9 cellular contexts compared by ENCODE assay signal in genomic region chr3:100634493-100635272, GRCh38. TPM values are rescaled to one million over a fixed set of nuclear protein-coding genes. Genes with fewer than 3 reads are reported as not detected.
DNase-seq lines count a peak whose midpoint lies in the region; ATAC-seq, FAIRE-seq and TF ChIP-seq lines count a peak whose summit lies in the region.
"Had no signal": no experiment of that assay in that cellular context is flagged by ENCODE, and none has a peak within 500 bp of the region (broad histone marks: within the 10 kb centered on the region; RNA-seq: fewer than 3 reads in every experiment).

No MANE protein-coding gene starts in this region.

- FAIRE-seq in astrocyte (lab: Jason Lieb, UNC): no peak

- no peaks in the 10 kb centered on the region for H3K4me1 ChIP-seq in astrocyte (ENCODE audit: insufficient read depth, low read length)
- H3K4me1 ChIP-seq in mucosa of stomach (ENCODE audit: control insufficient read depth, insufficient read depth, low read length): peaks cover 13% of the 10 kb centered on the region

- TF ChIP-seq CTCF in NB4 (IDR thresholded peaks at IDR 0.05; ENCODE audit: low read depth, low read length): no peak
- TF ChIP-seq CTCF in astrocyte (IDR thresholded peaks at IDR 0.05; ENCODE audit: insufficient read depth, low read depth, low read length): peak; percentile 4

- no peak overlapping the region for H3K4me2 ChIP-seq in astrocyte (ENCODE audit: low read length)

- no peak overlapping the region for H3K27ac ChIP-seq in astrocyte (ENCODE audit: low read depth, low read length)

- no peaks in the 10 kb centered on the region for H3K4me1 Mint-ChIP-seq in astrocyte (ENCODE audit: low read depth, unreplicated experiment)

- no peaks in the 10 kb centered on the region for H3K9me3 Mint-ChIP-seq in astrocyte (ENCODE audit: unreplicated experiment)

- no peaks in the 10 kb centered on the region for H3K27me3 Mint-ChIP-seq in astrocyte (ENCODE audit: low read depth, unreplicated experiment)

- H3K9me3 ChIP-seq in astrocyte (ENCODE audit: insufficient read depth, low read depth, low read length) (peaks cover 4% of the 10 kb centered on the region), mucosa of stomach (ENCODE audit: control insufficient read depth, low read length) (no peaks in the 10 kb centered on the region)

- no peaks in the 10 kb centered on the region for H3K27me3 ChIP-seq in astrocyte (ENCODE audit: insufficient read depth, low read length)
- no peaks in the 10 kb centered on the region for H3K27me3 ChIP-seq in mucosa of stomach (ENCODE audit: control insufficient read depth, insufficient read depth, low read length)

- no peak overlapping the region for H3K27ac Mint-ChIP-seq in astrocyte (ENCODE audit: unreplicated experiment)

- peak; percentile 4 for DNase-seq in stimulated activated CD4-positive, alpha-beta T cell treated with anti-CD3 and anti-CD28 coated beads, Interleukin-12 subunit alpha, Interleukin-12 subunit beta, amount 100 ng/mL, for 4 hours
- DNase-seq in stimulated activated CD4-positive, alpha-beta T cell treated with anti-CD3 and anti-CD28 coated beads, Interleukin-4, amount 100 ng/mL, for 24 hours: no peak
- peak; percentile 28 for DNase-seq in NB4 (ENCODE audit: low read depth)
- DNase-seq in astrocyte (ENCODE audit: low read depth): no peak
- no peak for DNase-seq in COLO829 (ENCODE audit: low spot score)
- DNase-seq in NK-92 treated with Interleukin-12 subunit alpha and Interleukin-12 subunit beta, amount 100 ng/mL, for 24 hours (lab: John Stamatoyannopoulos, UW): no peak

- no peaks in the 10 kb centered on the region for H3K36me3 Mint-ChIP-seq in astrocyte (ENCODE audit: low read depth, unreplicated experiment)

- H3K9ac ChIP-seq in astrocyte (ENCODE audit: low read length): no peak overlapping the region
- no peak overlapping the region for H3K9ac ChIP-seq in mucosa of stomach (ENCODE audit: low read length)

- H4K20me1 ChIP-seq in astrocyte (ENCODE audit: insufficient read depth, low read length): no peaks in the 10 kb centered on the region

- no peak overlapping the region for H3K4me3 Mint-ChIP-seq in astrocyte (ENCODE audit: unreplicated experiment)

- ATAC-seq in HG02798 (IDR thresholded peaks at IDR 0.05; ENCODE audit: poor library complexity, unreplicated experiment): no peak

- no peaks in the 10 kb centered on the region for H3K79me2 ChIP-seq in astrocyte (ENCODE audit: insufficient read depth, low read length)

- no peak overlapping the region for H2AFZ ChIP-seq in astrocyte (ENCODE audit: low read depth, low read length)

- H3K36me3 ChIP-seq in astrocyte (ENCODE audit: insufficient read depth, low read length) (no peaks in the 10 kb centered on the region), mucosa of stomach (ENCODE audit: control insufficient read depth, insufficient read depth, low read length) (no peaks in the 10 kb centered on the region)

- H3K4me3 ChIP-seq in NB4 (ENCODE audit: low read depth, low read length) (no peak overlapping the region), astrocyte (ENCODE audit: insufficient read depth, low read depth, low read length) (no peak overlapping the region), mucosa of stomach (ENCODE audit: low read length) (peak overlapping the region; percentile 7)

- no peak for TF ChIP-seq POLR2A in NB4 (IDR thresholded peaks at IDR 0.05; ENCODE audit: extremely low read depth, insufficient read length)

RNA-seq across cellular contexts. Expression of gene ADGRG7, which starts 25.3 kb away (rescaled TPM):
- not detected in 2 replicates for total RNA-seq in astrocyte
- total RNA-seq: activated CD8-positive, alpha-beta memory T cell treated with anti-CD3 and anti-CD28 coated beads for 36 hours had no signal

Comparison
In these comparisons a context has a peak if more than half of its experiments do, and no peak if none do; other contexts are left out.
1. DNase-seq: peak in stimulated activated CD4-positive, alpha-beta T cell treated with anti-CD3 and anti-CD28 coated beads, Interleukin-12 subunit alpha, Interleukin-12 subunit beta, amount 100 ng/mL, for 4 hours (single experiment) and NB4 (single experiment); none in stimulated activated CD4-positive, alpha-beta T cell treated with anti-CD3 and anti-CD28 coated beads, Interleukin-4, amount 100 ng/mL, for 24 hours (single experiment), astrocyte (single experiment), COLO829 (single experiment) and NK-92 treated with Interleukin-12 subunit alpha and Interleukin-12 subunit beta, amount 100 ng/mL, for 24 hours (single experiment).